1 cellular context compared by ENCODE assay signal in genomic region chr11:23013509-23013908, GRCh38.
TF ChIP-seq lines count a peak whose summit lies in the region.

No MANE protein-coding gene starts in this region.

TF ChIP-seq in IMR-90, 13 proteins besides CTCF, POLR2A, EP300 and RAD21 (continued from another document):
- no peak for TF ChIP-seq ELK1 (IDR thresholded peaks at IDR 0.05; ENCODE audit: borderline replicate concordance, low read depth, low read length)
- no peak for TF ChIP-seq MAFK (IDR thresholded peaks at IDR 0.05; ENCODE audit: low read depth, low read length)
- no peak for TF ChIP-seq CHD1 (IDR thresholded peaks at IDR 0.05; ENCODE audit: low read depth, low read length)
- no peak for TF ChIP-seq MAZ (IDR thresholded peaks at IDR 0.05; ENCODE audit: borderline replicate concordance, low read depth, low read length)
- TF ChIP-seq RCOR1 (IDR thresholded peaks at IDR 0.05; ENCODE audit: insufficient replicate concordance, low read length) = no peak
TF ChIP-seq in IMR-90: peak in this region for 0.
